In genomic region chrX:24396236-24396929, GRCh38 we compare ENCODE assay signal across 9 cellular contexts. TPM values are rescaled to one million over a fixed set of nuclear protein-coding genes. Genes with fewer than 3 reads are reported as not detected.
DNase-seq lines count a peak whose midpoint lies in the region; ATAC-seq, FAIRE-seq and TF ChIP-seq lines count a peak whose summit lies in the region.
"Had no signal": no experiment of that assay in that cellular context is flagged by ENCODE, and none has a peak within 500 bp of the region (broad histone marks: within the 10 kb centered on the region; RNA-seq: fewer than 3 reads in every experiment).

No MANE protein-coding gene starts in this region.

- FAIRE-seq in GM12892 (lab: Jason Lieb, UNC) = peak; percentile 69

- no peak for TF ChIP-seq POLR2A in GM12892 (IDR thresholded peaks at IDR 0.05; ENCODE audit: low read depth, low read length)

- no peak for ATAC-seq in stimulated activated naive CD8-positive, alpha-beta T cell treated with anti-CD3 and anti-CD28 coated beads, Interleukin-15, Interleukin-2, amounts not matched to agents 100 U/mL and 50 U/mL, for 24 hours

- DNase-seq in GM12892 (ENCODE audit: insufficient read length) = no peak
- DNase-seq in NCI-H2029 treated with DMSO at 0.1 percent for 48 hours (lab: John Stamatoyannopoulos, UW) = peak; percentile 62
- peak; percentile 19 for DNase-seq in dedifferentiated amniotic fluid mesenchymal stem cell (ENCODE audit: extremely low spot score)
- peak; percentile 1 for DNase-seq in pons (ENCODE audit: low spot score)
- no peak for DNase-seq in nucleus accumbens (lab: John Stamatoyannopoulos, UW)
- DNase-seq in DMS53 treated with DMSO at 0.1 percent for 48 hours (lab: John Stamatoyannopoulos, UW; ENCODE audit: unreplicated experiment) = no peak
- no peak for DNase-seq in stimulated activated naive CD8-positive, alpha-beta T cell treated with anti-CD3 and anti-CD28 coated beads, Interleukin-15, Interleukin-2, amounts not matched to agents 100 U/mL and 50 U/mL, for 24 hours
- DNase-seq in anterior cingulate cortex (lab: John Stamatoyannopoulos, UW) = no peak

RNA-seq across cellular contexts. Expression of gene SUPT20HL1, which starts 35.9 kb away (rescaled TPM):
- polyA plus RNA-seq in GM12892 (2012; ENCODE audit: missing spikeins) = not detected
- polyA plus RNA-seq: K562 had no signal

Comparison
In these comparisons a context has a peak if more than half of its experiments do, and no peak if none do; other contexts are left out.
1. DNase-seq: peak in NCI-H2029 treated with DMSO at 0.1 percent for 48 hours (single experiment), dedifferentiated amniotic fluid mesenchymal stem cell (single experiment) and pons (single experiment); none in GM12892 (single experiment), nucleus accumbens (0 of 56), DMS53 treated with DMSO at 0.1 percent for 48 hours (single experiment), stimulated activated naive CD8-positive, alpha-beta T cell treated with anti-CD3 and anti-CD28 coated beads, Interleukin-15, Interleukin-2, amounts not matched to agents 100 U/mL and 50 U/mL, for 24 hours (single experiment) and anterior cingulate cortex (0 of 58).